8 cellular contexts compared by ENCODE assay signal in genomic region chr11:14974723-14975587, GRCh38. TPM values are rescaled to one million over a fixed set of nuclear protein-coding genes. Genes with fewer than 3 reads are reported as not detected.
DNase-seq lines count a peak whose midpoint lies in the region; ATAC-seq and TF ChIP-seq lines count a peak whose summit lies in the region.

No MANE protein-coding gene starts in this region.

- H3K4me1 ChIP-seq in lower lobe of right lung: peaks cover 36% of the 10 kb centered on the region

- H3K36me3 ChIP-seq in lower lobe of right lung: no peaks in the 10 kb centered on the region

- H3K4me1 Mint-ChIP-seq in activated B cell treated with CpG ODN at 0.5 μM for 24 hours: peaks cover 30% of the 10 kb centered on the region
- peaks cover 25% of the 10 kb centered on the region for H3K4me1 Mint-ChIP-seq in chondrocyte (ENCODE audit: low read depth)

- no peaks in the 10 kb centered on the region for H3K9me3 ChIP-seq in lower lobe of right lung

- no peak overlapping the region for H3K27ac ChIP-seq in lower lobe of right lung

- POLR2A ChIA-PET in activated B cell treated with CpG ODN at 0.5 μM for 24 hours (lab: Charles Lee): interaction anchor here (0.6 to 2.0 kb wide), 4 partner anchors 83 to 396 kb away, joined by 3 to 8 read pairs (median 6); partner anchors contain the start of gene CYP2R1

- peak; percentile 77 for DNase-seq in HT-29 (ENCODE audit: low spot score)
- no peak for DNase-seq in activated B cell treated with CpG ODN at 0.5 μM for 24 hours
- DNase-seq in chondrocyte (ENCODE audit: low spot score): no peak
- DNase-seq in lower lobe of right lung: no peak
- peak; percentile 9 to 28 for DNase-seq in stimulated activated CD8-positive, alpha-beta memory T cell treated with anti-CD3 and anti-CD28 coated beads, Interleukin-7, amount 100 ng/mL, for 1 hour (ENCODE audit: low read depth in 2 of 2)
- no peak for DNase-seq in NK-92 (lab: John Stamatoyannopoulos, UW; ENCODE audit: unreplicated experiment)

- no peaks in the 10 kb centered on the region for H3K36me3 Mint-ChIP-seq in activated B cell treated with CpG ODN at 0.5 μM for 24 hours (ENCODE audit: low read depth)
- peaks cover 3% of the 10 kb centered on the region for H3K36me3 Mint-ChIP-seq in chondrocyte (ENCODE audit: low read depth)

- H3K27me3 Mint-ChIP-seq in activated B cell treated with CpG ODN at 0.5 μM for 24 hours (peaks cover 63% of the 10 kb centered on the region), chondrocyte (ENCODE audit: low read depth) (peaks cover 81% of the 10 kb centered on the region)

- H3K4me3 Mint-ChIP-seq in activated B cell treated with CpG ODN at 0.5 μM for 24 hours (peak overlapping the region; percentile 62), chondrocyte (ENCODE audit: unreplicated experiment) (peak overlapping the region; percentile 62)

- ATAC-seq in GM18502 (IDR thresholded peaks at IDR 0.05; ENCODE audit: poor library complexity, unreplicated experiment) (peak; percentile 59), activated B cell treated with CpG ODN at 0.5 μM for 24 hours (ENCODE audit: low read depth) (peak; percentile 51), lower lobe of right lung (peak; percentile 60 to 75), GM19455 (IDR thresholded peaks at IDR 0.05; ENCODE audit: unreplicated experiment) (no peak)

- TF ChIP-seq CTCF in activated B cell treated with CpG ODN at 0.5 μM for 24 hours (IDR thresholded peaks at IDR 0.05): no peak
- peak; percentile 75 for TF ChIP-seq CTCF in chondrocyte (IDR thresholded peaks at IDR 0.05)
- peak; percentile 61 for TF ChIP-seq CTCF in lower lobe of right lung (IDR thresholded peaks at IDR 0.05)

- intact Hi-C loops in activated B cell treated with CpG ODN at 0.5 μM for 24 hours (cut with micrococcal nuclease): loop anchor here (1.0 to 5.0 kb wide), 6 partner anchors 31 to 1698 kb away; partner anchors contain the start of genes BMAL1 and CYP2R1
- intact Hi-C loops in lower lobe of right lung (cut with DNase I): no loop called here

- H3K27me3 ChIP-seq in lower lobe of right lung (ENCODE audit: low read depth): peaks cover 65% of the 10 kb centered on the region

- CTCF ChIA-PET in activated B cell treated with CpG ODN at 0.5 μM for 24 hours (lab: Charles Lee): interaction anchor here (0.9 to 4.1 kb wide), 4 partner anchors 31 to 820 kb away, joined by 3 to 23 read pairs (median 12); no protein-coding TSS in a partner anchor

- H3K4me3 ChIP-seq in lower lobe of right lung: peak overlapping the region; percentile 39

- H3K27ac Mint-ChIP-seq in activated B cell treated with CpG ODN at 0.5 μM for 24 hours: no peak overlapping the region
- H3K27ac Mint-ChIP-seq in chondrocyte (ENCODE audit: unreplicated experiment): no peak overlapping the region

- H3K9me3 Mint-ChIP-seq in activated B cell treated with CpG ODN at 0.5 μM for 24 hours (no peaks in the 10 kb centered on the region), chondrocyte (ENCODE audit: low read depth) (no peaks in the 10 kb centered on the region)

RNA-seq across cellular contexts. Expression of gene CALCA, which starts 2.8 kb away (rescaled TPM):
- total RNA-seq in HT-29 (2014; rRNA removed; shearing (Covaris generic)): not detected in 2 replicates
- not detected in 2 replicates for total RNA-seq in activated B cell treated with CpG ODN at 0.5 μM for 24 hours
- not detected in 3 replicates for total RNA-seq in chondrocyte
- not detected for total RNA-seq in lower lobe of right lung

Comparison
In these comparisons a context has a peak if more than half of its experiments do, and no peak if none do; other contexts are left out.
1. DNase-seq: peak in HT-29 (single experiment) and stimulated activated CD8-positive, alpha-beta memory T cell treated with anti-CD3 and anti-CD28 coated beads, Interleukin-7, amount 100 ng/mL, for 1 hour (2 of 2); none in activated B cell treated with CpG ODN at 0.5 μM for 24 hours (single experiment), chondrocyte (single experiment), lower lobe of right lung (single experiment) and NK-92 (single experiment).